Comparison of ENCODE assay signal across 29 cellular contexts in genomic region chr15:95520922-95521321, GRCh38.
"Had no signal": no experiment of that assay in that cellular context is flagged by ENCODE, and none has a peak within 500 bp of the region (broad histone marks: within the 10 kb centered on the region; RNA-seq: fewer than 3 reads in every experiment).

No MANE protein-coding gene starts in this region.

- H3K4me1 ChIP-seq: esophagus muscularis mucosa, foreskin keratinocyte, gastroesophageal sphincter, heart right ventricle had no signal

- DNase-seq: activated B cell treated with CpG ODN at 0.5 μM for 24 hours; activated CD4-positive, alpha-beta T cell treated with anti-CD3 and anti-CD28 coated beads for 48 hours; activated CD4-positive, alpha-beta T cell treated with anti-CD3 and anti-CD28 coated beads, Interleukin-2, amount 50 U/mL, for 1 hour; activated CD4-positive, alpha-beta T cell treated with anti-CD3 and anti-CD28 coated beads, Interleukin-2, amount 50 U/mL, for 48 hours; activated CD8-positive, alpha-beta memory T cell treated with anti-CD3 and anti-CD28 coated beads for 24 hours; activated CD8-positive, alpha-beta memory T cell treated with anti-CD3 and anti-CD28 coated beads, Interleukin-2, amount 50 U/mL, for 4 hours; activated CD8-positive, alpha-beta T cell treated with anti-CD3 and anti-CD28 coated beads for 36 hours; activated effector memory CD4-positive, alpha-beta T cell treated with anti-CD3 and anti-CD28 coated beads, Interleukin-2, amount 50 U/mL, for 16 hours; activated naive CD4-positive, alpha-beta T cell treated with anti-CD3 and anti-CD28 coated beads for 36 hours; activated T-cell treated with anti-CD3 and anti-CD28 coated beads, Interleukin-2, amount 50 U/mL, for 1 hour; activated T-cell treated with anti-CD3 and anti-CD28 coated beads, Interleukin-2, amount 50 U/mL, for 48 hours; amniotic stem cell; anterior cingulate cortex; brain microvascular endothelial cell; dorsolateral prefrontal cortex; effector CD4-positive, alpha-beta T cell; effector memory CD8-positive, alpha-beta T cell; erythroblast; heart right ventricle; T-helper 1 cell; T-helper 17 cell; T1000; WERI-Rb-1 had no signal

- H3K36me3 ChIP-seq: brain microvascular endothelial cell, esophagus muscularis mucosa, gastroesophageal sphincter, heart right ventricle, WERI-Rb-1 had no signal

- H3K27me3 ChIP-seq: brain microvascular endothelial cell, esophagus muscularis mucosa, foreskin keratinocyte, gastroesophageal sphincter, heart right ventricle had no signal

- H3K9me3 ChIP-seq: gastroesophageal sphincter, heart right ventricle had no signal

- FAIRE-seq: astrocyte, bronchial epithelial cell had no signal

- H3K4me3 ChIP-seq: coronary artery, dorsolateral prefrontal cortex, esophagus muscularis mucosa, gastroesophageal sphincter, heart right ventricle had no signal

- H3K27ac ChIP-seq: brain microvascular endothelial cell, coronary artery, dorsolateral prefrontal cortex, esophagus muscularis mucosa, foreskin keratinocyte, gastroesophageal sphincter, heart right ventricle, WERI-Rb-1 had no signal

- ATAC-seq: activated CD8-positive, alpha-beta T cell treated with anti-CD3 and anti-CD28 coated beads for 36 hours; effector memory CD8-positive, alpha-beta T cell; gastroesophageal sphincter; heart right ventricle; T-helper 17 cell had no signal
